21 cellular contexts compared by ENCODE assay signal in genomic region chr3:36319683-36320082, GRCh38.
DNase-seq lines count a peak whose midpoint lies in the region; ATAC-seq, FAIRE-seq and TF ChIP-seq lines count a peak whose summit lies in the region.
"Had no signal": no experiment of that assay in that cellular context is flagged by ENCODE, and none has a peak within 500 bp of the region (broad histone marks: within the 10 kb centered on the region; RNA-seq: fewer than 3 reads in every experiment).

No MANE protein-coding gene starts in this region.

- H3K14ac ChIP-seq in H9 (ENCODE audit: insufficient read depth, low read length) (no peak overlapping the region), H1 (ENCODE audit: insufficient read length) (no peak overlapping the region)

- no peak overlapping the region for H3K23ac ChIP-seq in H9 (ENCODE audit: insufficient read length, low read depth, low read length)
- no peak overlapping the region for H3K23ac ChIP-seq in H1 (ENCODE audit: insufficient read length)

- H2BK120ac ChIP-seq in H9 (ENCODE audit: low read depth, low read length, poor library complexity, severe bottlenecking) (no peak overlapping the region), H1 (replicated peaks; ENCODE audit: low read depth, low read length) (no peak overlapping the region)

- no peak overlapping the region for H4K91ac ChIP-seq in H9 (ENCODE audit: insufficient read length, low read depth, low read length)
- no peak overlapping the region for H4K91ac ChIP-seq in H1 (replicated peaks; ENCODE audit: insufficient read length, low read length)

- H4K20me1 ChIP-seq in H9 (ENCODE audit: control insufficient read depth, insufficient read depth, insufficient read length) (no peaks in the 10 kb centered on the region), H1 (replicated peaks in 1 of 2; ENCODE audit: control insufficient read depth in 1 of 2, insufficient read depth in 2 of 2, low read length in 2 of 2) (no peaks in the 10 kb centered on the region)
- H4K20me1 ChIP-seq: BLaER1 had no signal

- H3K9me3 Mint-ChIP-seq in H9 = peaks cover 19 to 25% of the 10 kb centered on the region in 2 experiments
- H3K9me3 Mint-ChIP-seq in activated T-cell treated with anti-CD3 and anti-CD28 coated beads, Interleukin-2, amount 50 U/mL, for 24 hours = peaks cover 8% of the 10 kb centered on the region

- H3K4me3 ChIP-seq in H1 (ENCODE audit: extremely low read depth in 1 of 4, insufficient read depth in 2 of 4, low read depth in 3 of 4, low read length in 4 of 4) (peak overlapping the region in 1 of 4 experiments; percentile 26; a peak in 1 of 8 replicates), mesodermal cell (ENCODE audit: extremely low read depth, insufficient read depth, low read length, poor library complexity, severe bottlenecking) (no peak overlapping the region), tibial artery (no peak overlapping the region)
- H3K4me3 ChIP-seq: BLaER1, GM12878, GM23248 had no signal

- H3K79me2 ChIP-seq in H9 (ENCODE audit: insufficient read depth, low read length) (no peaks in the 10 kb centered on the region), H1 (ENCODE audit: control insufficient read depth in 1 of 2, insufficient read depth in 2 of 2, low read length in 2 of 2) (no peaks in the 10 kb centered on the region)

- DNase-seq in H9 (no peak), H1 (ENCODE audit: low read depth in 1 of 2, low spot score in 2 of 2) (no peak), T-helper 17 cell (no peak), NCI-H2171 treated with DMSO at 0.1 percent for 48 hours (lab: John Stamatoyannopoulos, UW) (no peak), tibial artery (no peak)
- no peak for DNase-seq in activated T-cell treated with anti-CD3 and anti-CD28 coated beads, Interleukin-2, amount 50 U/mL, for 24 hours
- DNase-seq: CD4-positive, alpha-beta T cell; COR-L47; DMS 273 treated with DMSO at 0.1 percent for 48 hours; DMS79 treated with DMSO at 0.1 percent for 48 hours; GM23248; Kasumi-1; NCI-H1417; NCI-H187; NCI-H446 treated with DMSO at 0.1 percent for 48 hours; NCI-H526 treated with DMSO at 0.1 percent for 48 hours; RPMI8226; SHP77 had no signal

- H3K18ac ChIP-seq in H9 (ENCODE audit: insufficient read length, low read depth, low read length) (no peak overlapping the region), H1 (ENCODE audit: extremely low read depth, low read length) (no peak overlapping the region)

- H3K27me3 Mint-ChIP-seq in H9 (ENCODE audit: low read depth) = no peaks in the 10 kb centered on the region
- no peaks in the 10 kb centered on the region for H3K27me3 Mint-ChIP-seq in activated T-cell treated with anti-CD3 and anti-CD28 coated beads, Interleukin-2, amount 50 U/mL, for 24 hours
- no peaks in the 10 kb centered on the region for H3K27me3 Mint-ChIP-seq in T-helper 17 cell
- H3K27me3 Mint-ChIP-seq: CD4-positive, alpha-beta T cell had no signal

- no peak overlapping the region for H2BK12ac ChIP-seq in H9 (ENCODE audit: insufficient read length, low read depth, low read length)
- H2BK12ac ChIP-seq in H1 (ENCODE audit: low read depth, low read length) = no peak overlapping the region

- H2AK5ac ChIP-seq in H9 (ENCODE audit: insufficient read length, low read length) (no peak overlapping the region), H1 (ENCODE audit: low read depth, low read length) (no peak overlapping the region)

- H3K36me3 ChIP-seq in H1 (ENCODE audit: control insufficient read depth in 2 of 4, insufficient read depth in 4 of 4, low read length in 3 of 4) (no peaks in the 10 kb centered on the region), mesodermal cell (ENCODE audit: control insufficient read depth, insufficient read depth, low read length) (no peaks in the 10 kb centered on the region), tibial artery (no peaks in the 10 kb centered on the region)
- H3K36me3 ChIP-seq: BLaER1 had no signal

- POLR2A ChIA-PET in H1 (lab: Charles Lee; ENCODE audit: partially characterized antibody) = no interaction called here

- no CpG with 5 or more reads among the region's 1 CpG for WGBS in H9 (ENCODE audit: extremely low coverage, insufficient read length, low lambda C conversion rate)
- 29% methylated on average over 1 of the region's 1 CpG; no CpG with 5 or more reads in 1 of the 2 experiments for WGBS in H1 (ENCODE audit: extremely low coverage in 1 of 2, insufficient coverage in 1 of 2, insufficient read length in 1 of 2, insufficient replicate concordance in 2 of 2, low coverage in 1 of 2, low lambda C conversion rate in 2 of 2, missing lambda C conversion rate in 1 of 2), 2 experiments
- WGBS in mesodermal cell (ENCODE audit: insufficient coverage in 2 of 2), 2 experiments = 25% methylated on average over 1 of the region's 1 CpG; no CpG with 5 or more reads in 1 of the 2 experiments

- H3K23me2 ChIP-seq in H9 (ENCODE audit: insufficient read length, low read depth, low read length, poor library complexity, severe bottlenecking) (no peaks in the 10 kb centered on the region), H1 (ENCODE audit: low read depth, low read length) (no peaks in the 10 kb centered on the region)

- H3K56ac ChIP-seq in H9 (ENCODE audit: insufficient read length, low read depth, low read length) = no peak overlapping the region
- H3K56ac ChIP-seq in H1 (replicated peaks; ENCODE audit: insufficient read length, low read depth, low read length) = no peak overlapping the region

- H3K36me3 Mint-ChIP-seq in H9 (ENCODE audit: insufficient read depth in 1 of 3, low read depth in 3 of 3) (peaks cover 0 to 26% (median 7%) of the 10 kb centered on the region in 3 experiments; a peak in 6 of 7 replicates), T-helper 17 cell (ENCODE audit: low read depth) (no peaks in the 10 kb centered on the region)
- H3K36me3 Mint-ChIP-seq in activated T-cell treated with anti-CD3 and anti-CD28 coated beads, Interleukin-2, amount 50 U/mL, for 24 hours (ENCODE audit: low read depth) = no peaks in the 10 kb centered on the region

- H3K9me3 ChIP-seq in H9 (ENCODE audit: control insufficient read depth, low read depth, low read length) (no peaks in the 10 kb centered on the region), H1 (ENCODE audit: insufficient read depth in 2 of 2, low read depth in 1 of 2, low read length in 1 of 2) (peaks cover 2 to 9% of the 10 kb centered on the region in 2 experiments; a peak in 2 of 4 replicates), mesodermal cell (ENCODE audit: control insufficient read depth, low read length) (no peaks in the 10 kb centered on the region), T-helper 17 cell (ENCODE audit: control insufficient read depth, low read length, poor library complexity, severe bottlenecking) (peaks cover 3% of the 10 kb centered on the region), tibial artery (peaks cover 0 to 15% (median 8%) of the 10 kb centered on the region in 3 donors)

- H3K4me2 ChIP-seq in H9 (ENCODE audit: insufficient read depth, insufficient read length, low read length) (peak overlapping the region; percentile 22), H1 (ENCODE audit: insufficient read depth in 1 of 2, low read depth in 2 of 2, low read length in 2 of 2) (peak overlapping the region; percentile 32 to 35; a peak in 2 of 4 replicates)
- H3K4me2 ChIP-seq: BLaER1 had no signal

- ATAC-seq in T-helper 17 cell = no peak
- ATAC-seq: GM12878 had no signal

- H3K9ac ChIP-seq in H9 (ENCODE audit: extremely low read depth, insufficient read length, low read length) (no peak overlapping the region), H1 (replicated peaks in 1 of 4; ENCODE audit: extremely low read depth in 1 of 4, low read depth in 3 of 4, low read length in 3 of 4) (no peak overlapping the region)
- H3K9ac ChIP-seq: BLaER1, GM23248 had no signal

- H3K4me1 ChIP-seq in H9 (ENCODE audit: insufficient read depth, low read length) (peaks cover 14% of the 10 kb centered on the region; the same call in 1 of the 2 replicates), H1 (replicated peaks in 1 of 4; ENCODE audit: control insufficient read depth in 3 of 4, insufficient read depth in 4 of 4, low read length in 3 of 4) (peaks cover 1 to 16% (median 5%) of the 10 kb centered on the region in 4 experiments; a peak in 5 of 7 replicates), mesodermal cell (ENCODE audit: control insufficient read depth, insufficient read depth, low read length, poor library complexity, severe bottlenecking) (peaks cover 4% of the 10 kb centered on the region), tibial artery (no peaks in the 10 kb centered on the region)
- H3K4me1 ChIP-seq: BLaER1 had no signal

- H3K4ac ChIP-seq in H9 (ENCODE audit: low read depth, low read length) (no peak overlapping the region), H1 (replicated peaks; ENCODE audit: insufficient read length, low read depth, low read length) (no peak overlapping the region)

- intact Hi-C loops in tibial artery (cut with DNase I; ENCODE audit: low total_unique reads) = no loop called here

- H2BK20ac ChIP-seq in H9 (ENCODE audit: low read depth, low read length, poor library complexity, severe bottlenecking) (no peak overlapping the region), H1 (ENCODE audit: low read length) (no peak overlapping the region)

- H3K4me3 Mint-ChIP-seq in H9 = peak overlapping the region; percentile 4 to 39; a peak in 1 of 5 replicates
- no peak overlapping the region for H3K4me3 Mint-ChIP-seq in activated T-cell treated with anti-CD3 and anti-CD28 coated beads, Interleukin-2, amount 50 U/mL, for 24 hours
- H3K4me3 Mint-ChIP-seq in T-helper 17 cell = no peak overlapping the region
- H3K4me3 Mint-ChIP-seq: CD4-positive, alpha-beta T cell had no signal

- H2BK5ac ChIP-seq in H9 (ENCODE audit: insufficient read length, low read length) = no peak overlapping the region
- no peak overlapping the region for H2BK5ac ChIP-seq in H1 (ENCODE audit: low read depth, low read length)

- H3K27ac Mint-ChIP-seq in H9 = peak overlapping the region in 2 of 3 experiments; percentile 81 to 83; a peak in 4 of 7 replicates
- H3K27ac Mint-ChIP-seq in activated T-cell treated with anti-CD3 and anti-CD28 coated beads, Interleukin-2, amount 50 U/mL, for 24 hours = no peak overlapping the region
- no peak overlapping the region for H3K27ac Mint-ChIP-seq in T-helper 17 cell
- H3K27ac Mint-ChIP-seq: CD4-positive, alpha-beta T cell had no signal

- H2AFZ ChIP-seq in H9 (ENCODE audit: low read length) (peak overlapping the region; percentile 87), H1 (ENCODE audit: low read length) (peak overlapping the region; percentile 17; the same call in 1 of the 2 replicates)
- H2AFZ ChIP-seq: GM23248 had no signal

- FAIRE-seq in H1 (lab: Jason Lieb, UNC) = peak; percentile 13
- FAIRE-seq: GM12878 had no signal

- H2BK15ac ChIP-seq in H9 (ENCODE audit: low read depth, low read length) (no peak overlapping the region), H1 (ENCODE audit: low read length) (no peak overlapping the region)

- no peak for TF ChIP-seq RAD21 in H1 (IDR thresholded peaks at IDR 0.05 in 1 of 2, conservative IDR thresholded peaks at IDR 0.05 in 1 of 2; ENCODE audit: low read depth in 2 of 2, low read length in 2 of 2)

- no peak for TF ChIP-seq EP300 in H1 (IDR thresholded peaks at IDR 0.05; ENCODE audit: borderline replicate concordance in 1 of 2, low read depth in 2 of 2, low read length in 2 of 2)

- no peak for TF ChIP-seq POLR2A in H1 (IDR thresholded peaks at IDR 0.05; ENCODE audit: control extremely low read depth in 1 of 2, low read depth in 2 of 2, low read length in 2 of 2)

- H3K4me1 Mint-ChIP-seq in H9 (peaks cover 18 to 19% of the 10 kb centered on the region in 2 experiments), T-helper 17 cell (no peaks in the 10 kb centered on the region)
- no peaks in the 10 kb centered on the region for H3K4me1 Mint-ChIP-seq in activated T-cell treated with anti-CD3 and anti-CD28 coated beads, Interleukin-2, amount 50 U/mL, for 24 hours (ENCODE audit: low read depth)

- H4K5ac ChIP-seq in H9 (ENCODE audit: insufficient read length, low read depth, low read length) (no peak overlapping the region), H1 (ENCODE audit: insufficient read length, low read depth, low read length) (no peak overlapping the region)

- no peak overlapping the region for H4K8ac ChIP-seq in H9 (replicated peaks; ENCODE audit: insufficient read length, low read depth, low read length)
- H4K8ac ChIP-seq in H1 (ENCODE audit: extremely low read depth, insufficient read depth, low read length) = no peak overlapping the region

- CTCF ChIA-PET in H1 (lab: Charles Lee; ENCODE audit: partially characterized antibody) = interaction anchor here (1.7 kb wide), 1 partner anchor 12 kb away, joined by 4 read pairs; no protein-coding TSS in a partner anchor

- H3K79me1 ChIP-seq in H9 (ENCODE audit: insufficient read depth, low read depth, low read length, poor library complexity, severe bottlenecking) (no peaks in the 10 kb centered on the region), H1 (ENCODE audit: low read depth, low read length) (no peaks in the 10 kb centered on the region)

- H3K27ac ChIP-seq in H9 (ENCODE audit: insufficient read length, low read depth, low read length) (no peak overlapping the region), H1 (ENCODE audit: low read depth, low read length) (no peak overlapping the region), mesodermal cell (ENCODE audit: low read depth, low read length, severe bottlenecking) (peak overlapping the region; percentile 18), tibial artery (no peak overlapping the region)
- H3K27ac ChIP-seq: BLaER1, GM23248 had no signal

- no peaks in the 10 kb centered on the region for H3K27me3 ChIP-seq in H9 (ENCODE audit: insufficient read depth, low read length)
- H3K27me3 ChIP-seq in H1 (replicated peaks in 1 of 4; ENCODE audit: control insufficient read depth in 3 of 4, extremely low read depth in 1 of 4, insufficient read depth in 3 of 4, low read length in 3 of 4) = no peaks in the 10 kb centered on the region
- no peaks in the 10 kb centered on the region for H3K27me3 ChIP-seq in tibial artery
- H3K27me3 ChIP-seq: BLaER1 had no signal

- H3T11ph ChIP-seq in H9 (ENCODE audit: low read length) = no peak overlapping the region

- no peak for TF ChIP-seq CTCF in H9 (conservative IDR thresholded peaks at IDR 0.05)
- TF ChIP-seq CTCF in H1 (IDR thresholded peaks at IDR 0.05; ENCODE audit: control extremely low read depth in 1 of 3, insufficient read depth in 1 of 3, low read depth in 1 of 3, low read length in 3 of 3) = no peak
- TF ChIP-seq CTCF in tibial artery (IDR thresholded peaks at IDR 0.05) = no peak

Comparison
In these comparisons a context has a peak if more than half of its experiments do, and no peak if none do; other contexts are left out.
1. H3K27ac Mint-ChIP-seq: peak in H9 (2 of 3); none in activated T-cell treated with anti-CD3 and anti-CD28 coated beads, Interleukin-2, amount 50 U/mL, for 24 hours (single experiment) and T-helper 17 cell (single experiment).
2. H3K4me3 Mint-ChIP-seq: peak in H9 (2 of 2); none in activated T-cell treated with anti-CD3 and anti-CD28 coated beads, Interleukin-2, amount 50 U/mL, for 24 hours (single experiment) and T-helper 17 cell (single experiment).